9 cellular contexts compared by ENCODE assay signal in the genomic region with DNA sequence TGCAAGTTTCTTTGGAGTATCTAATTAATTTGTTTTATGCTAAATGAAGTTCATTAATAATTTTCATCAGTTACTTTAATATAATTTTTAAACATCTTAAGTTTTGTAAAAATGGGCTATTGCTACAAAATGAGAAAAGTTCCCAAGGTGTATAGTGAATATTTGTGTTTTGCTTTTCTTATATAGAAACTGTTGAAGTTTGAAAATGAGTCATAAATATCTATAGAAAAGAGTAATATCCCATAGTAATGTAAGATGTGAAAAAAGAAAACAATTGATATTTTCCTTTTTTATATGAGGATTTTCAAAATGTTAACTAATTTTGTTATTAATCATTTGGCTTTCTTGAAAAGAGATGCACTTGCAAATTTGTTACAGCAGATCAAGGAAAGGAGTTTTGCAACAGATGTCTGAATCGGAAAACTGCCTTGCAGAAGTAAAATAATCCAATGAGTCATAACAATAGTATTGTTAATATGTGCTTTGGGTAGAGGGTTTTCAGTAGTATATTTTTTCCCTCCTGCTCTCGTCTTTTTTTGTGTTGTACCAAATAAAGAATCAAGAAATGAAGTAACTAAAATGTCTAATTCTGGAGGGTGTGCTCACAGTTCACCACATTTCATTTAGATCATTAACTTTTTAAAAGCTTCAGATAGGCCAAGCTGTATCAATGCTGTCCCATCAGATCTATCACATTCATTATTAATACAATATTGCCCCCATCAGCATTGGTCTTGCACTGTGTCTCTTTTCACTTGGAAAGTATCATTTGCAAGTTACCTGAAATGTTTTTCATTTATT. TPM values are rescaled to one million over a fixed set of nuclear protein-coding genes. Genes with fewer than 3 reads are reported as not detected.
DNase-seq lines count a peak whose midpoint lies in the region; ATAC-seq, FAIRE-seq and TF ChIP-seq lines count a peak whose summit lies in the region.
"Had no signal": no experiment of that assay in that cellular context is flagged by ENCODE, and none has a peak within 500 bp of the region (broad histone marks: within the 10 kb centered on the region; RNA-seq: fewer than 3 reads in every experiment).

No MANE protein-coding gene starts in this region.

- BruUV-seq in K562 (replicated peaks; lab: Mats Ljungman, UMichigan), result no TSS peak

- no peaks in the 10 kb centered on the region for H3K9me3 Mint-ChIP-seq in activated T-cell treated with anti-CD3 and anti-CD28 coated beads, Interleukin-2, amount 50 U/mL, for 72 hours
- H3K9me3 Mint-ChIP-seq: activated naive CD8-positive, alpha-beta T cell treated with anti-CD3 and anti-CD28 coated beads, Interleukin-2, amount 10 ng/mL, durations not matched to agents 7 days and 5 days had no signal

- no peaks in the 10 kb centered on the region for H4K20me1 ChIP-seq in K562 (replicated peaks; ENCODE audit: control insufficient read depth, insufficient read depth, low read length)

- no peak overlapping the region for H3K27ac ChIP-seq in K562 (ENCODE audit: extremely low read depth, low read depth, low read length)

- peak; percentile 9 for DNase-seq in BJ (ENCODE audit: low read depth)
- DNase-seq in K562 (ENCODE audit: extremely low read depth in 1 of 4, low spot score in 3 of 4), result no peak
- DNase-seq in activated T-cell treated with anti-CD3 and anti-CD28 coated beads, Interleukin-2, amount 50 U/mL, for 72 hours, result no peak
- no peak for DNase-seq in T-helper 1 cell
- DNase-seq in globus pallidus (ENCODE audit: low spot score), result no peak
- DNase-seq in superior temporal gyrus (ENCODE audit: extremely low spot score), result no peak
- DNase-seq: activated naive CD8-positive, alpha-beta T cell treated with anti-CD3 and anti-CD28 coated beads, Interleukin-2, amount 10 ng/mL, durations not matched to agents 7 days and 5 days had no signal

- POLR2A ChIA-PET in BJ (lab: Charles Lee), result no interaction called here
- POLR2A ChIA-PET in K562 (lab: Yijun Ruan, JAX), result interaction anchor here (0.8 to 1.4 kb wide), 5 partner anchors 14 to 33 kb away, joined by 3 read pairs; a partner anchor contains a TSS

- H3K9me3 ChIP-seq in K562 (replicated peaks; ENCODE audit: control insufficient read depth, insufficient read depth, low read depth, low read length), result no peaks in the 10 kb centered on the region

- no peak overlapping the region for H3K4me2 ChIP-seq in K562 (ENCODE audit: insufficient read depth, low read length)

- 32% methylated on average over 2 of the region's 2 CpGs for WGBS in K562 (ENCODE audit: insufficient coverage, low coverage, missing lambda C conversion rate)

- H3K36me3 ChIP-seq in BJ (ENCODE audit: control insufficient read depth, insufficient read depth, low read length), result no peaks in the 10 kb centered on the region
- no peaks in the 10 kb centered on the region for H3K36me3 ChIP-seq in K562 (ENCODE audit: control insufficient read depth, insufficient read depth, low read length)

- intact Hi-C loops in K562 (cut with micrococcal nuclease), result loop anchor here (10.0 kb wide), 1 partner anchor 329 kb away; no protein-coding TSS in a partner anchor

- ATAC-seq in GM19438 (IDR thresholded peaks at IDR 0.05; ENCODE audit: low read depth, unreplicated experiment), result peak; percentile 74
- ATAC-seq in HG03095 (IDR thresholded peaks at IDR 0.05; ENCODE audit: unreplicated experiment), result peak; percentile 80
- peak; percentile 16; the same call in 1 of the 3 replicates for ATAC-seq in K562
- no peak for ATAC-seq in activated T-cell treated with anti-CD3 and anti-CD28 coated beads, Interleukin-2, amount 50 U/mL, for 72 hours (replicated peaks in 1 of 2)

- no peak overlapping the region for H3K4me3 Mint-ChIP-seq in activated T-cell treated with anti-CD3 and anti-CD28 coated beads, Interleukin-2, amount 50 U/mL, for 72 hours
- H3K4me3 Mint-ChIP-seq: activated naive CD8-positive, alpha-beta T cell treated with anti-CD3 and anti-CD28 coated beads, Interleukin-2, amount 10 ng/mL, durations not matched to agents 7 days and 5 days had no signal

- in situ Hi-C loops in K562 (cut with MboI), result no loop called here

- no peak overlapping the region for H3K27ac Mint-ChIP-seq in activated T-cell treated with anti-CD3 and anti-CD28 coated beads, Interleukin-2, amount 50 U/mL, for 72 hours
- H3K27ac Mint-ChIP-seq: activated naive CD8-positive, alpha-beta T cell treated with anti-CD3 and anti-CD28 coated beads, Interleukin-2, amount 10 ng/mL, durations not matched to agents 7 days and 5 days had no signal

- no peaks in the 10 kb centered on the region for H3K9me1 ChIP-seq in K562 (ENCODE audit: control insufficient read depth, insufficient read depth, low read length)

- no peaks in the 10 kb centered on the region for H3K79me2 ChIP-seq in K562 (ENCODE audit: control insufficient read depth, insufficient read depth, low read length)

- no peaks in the 10 kb centered on the region for H3K27me3 ChIP-seq in BJ (ENCODE audit: control insufficient read depth, insufficient read depth, low read length)
- no peaks in the 10 kb centered on the region for H3K27me3 ChIP-seq in K562 (ENCODE audit: control insufficient read depth in 2 of 2, insufficient read depth in 2 of 2, low read length in 2 of 2)

- H3K9ac ChIP-seq in K562 (ENCODE audit: insufficient read depth in 1 of 2, low read depth in 2 of 2, low read length in 2 of 2), result no peak overlapping the region

- TF ChIP-seq CTCF in BJ (IDR thresholded peaks at IDR 0.05; ENCODE audit: insufficient read depth, low read depth, low read length), result no peak
- peak in 1 of 3 experiments; percentile 31; a peak in 1 of 6 replicates for TF ChIP-seq CTCF in K562 (IDR thresholded peaks at IDR 0.05 in 2 of 3, conservative IDR thresholded peaks at IDR 0.05 in 1 of 3; ENCODE audit: insufficient read depth in 2 of 3, low read depth in 1 of 3, low read length in 3 of 3)

- CTCF ChIA-PET in BJ (lab: Yijun Ruan, JAX), result interaction anchor here (0.6 to 1.1 kb wide), 3 partner anchors 17 to 35 kb away, joined by 3 to 5 read pairs (median 4); no protein-coding TSS in a partner anchor
- CTCF ChIA-PET in K562 (lab: Yijun Ruan, JAX; ENCODE audit: low intra/inter-chr PET ratio), result no interaction called here

- TF ChIP-seq POLR2A in K562 (conservative IDR thresholded peaks at IDR 0.05), result no peak

- peak in 1 of 2 experiments; percentile 45; a peak in 2 of 4 replicates for TF ChIP-seq RAD21 in K562 (CRISPR knock-in tag; conservative IDR thresholded peaks at IDR 0.05 in 1 of 2, IDR thresholded peaks at IDR 0.05 in 1 of 2)

- H3K27me3 Mint-ChIP-seq in activated T-cell treated with anti-CD3 and anti-CD28 coated beads, Interleukin-2, amount 50 U/mL, for 72 hours (ENCODE audit: low read depth), result no peaks in the 10 kb centered on the region
- H3K27me3 Mint-ChIP-seq: activated naive CD8-positive, alpha-beta T cell treated with anti-CD3 and anti-CD28 coated beads, Interleukin-2, amount 10 ng/mL, durations not matched to agents 7 days and 5 days had no signal

- H3K4me3 ChIP-seq in BJ (ENCODE audit: low read depth, low read length) (no peak overlapping the region), K562 (no peak overlapping the region)

- no peaks in the 10 kb centered on the region for H3K4me1 Mint-ChIP-seq in activated T-cell treated with anti-CD3 and anti-CD28 coated beads, Interleukin-2, amount 50 U/mL, for 72 hours (ENCODE audit: low read depth)
- H3K4me1 Mint-ChIP-seq: activated naive CD8-positive, alpha-beta T cell treated with anti-CD3 and anti-CD28 coated beads, Interleukin-2, amount 10 ng/mL, durations not matched to agents 7 days and 5 days had no signal

- H2AFZ ChIP-seq in K562 (ENCODE audit: low read depth, low read length), result no peak overlapping the region

- no peaks in the 10 kb centered on the region for H3K36me3 Mint-ChIP-seq in activated T-cell treated with anti-CD3 and anti-CD28 coated beads, Interleukin-2, amount 50 U/mL, for 72 hours (ENCODE audit: insufficient read depth in 2 of 2)
- H3K36me3 Mint-ChIP-seq: activated naive CD8-positive, alpha-beta T cell treated with anti-CD3 and anti-CD28 coated beads, Interleukin-2, amount 10 ng/mL, durations not matched to agents 7 days and 5 days had no signal

- no peak for TF ChIP-seq EP300 in K562 (IDR thresholded peaks at IDR 0.05; ENCODE audit: low read length)

- no peak for FAIRE-seq in K562 (lab: Jason Lieb, UNC)

- H3K4me1 ChIP-seq in K562 (replicated peaks in 1 of 2; ENCODE audit: control insufficient read depth in 2 of 2, insufficient read depth in 2 of 2, low read length in 2 of 2), result peaks cover 0 to 3% of the 10 kb centered on the region in 2 experiments; a peak in 2 of 5 replicates

RNA-seq across cellular contexts. Expression of a gene that starts 15.5 kb away (rescaled TPM):
- 2.2 and 2.9 TPM in 2 replicates for polyA plus RNA-seq in BJ (2011; rRNA removed)
- 1.8 and 3.8 TPM in 2 replicates for polyA minus RNA-seq in BJ (2011; rRNA and poly(A)+ RNA removed)
- 1.3 and 2.0 TPM in 2 replicates for total RNA-seq in K562 (2011; cell fraction: chromatin; rRNA removed; ENCODE audit: low replicate concordance)
- 1.1 and 1.2 TPM in 2 replicates for total RNA-seq in K562 (2011; cell fraction: nucleolus; rRNA removed)
- 2.1 and 2.4 TPM in 2 replicates for total RNA-seq in K562 (2011; cell fraction: nucleoplasm; rRNA removed)
- 2.7 and 3.1 TPM in 2 replicates for total RNA-seq in K562 (2014; rRNA removed)
- total RNA-seq in K562 (2014; rRNA removed; fragmentation: Illumina TruSeq; extraction: Trizol), result 3.5 and 5.6 TPM in 2 replicates
- 3.2 and 3.7 TPM in 2 replicates for total RNA-seq in K562 (2015; rRNA removed; fragmentation: Illumina TruSeq; extraction: Trizol)
- 3.5 and 4.7 TPM in 2 replicates for total RNA-seq in K562 (2021)
- polyA plus RNA-seq in K562 (2011; rRNA removed), result 4.8 and 6.3 TPM in 2 replicates
- 1.3 and 3.1 TPM in 2 replicates for polyA plus RNA-seq in K562 (2011; cell fraction: cytosol; rRNA removed)
- 0.97 and 1.2 TPM in 2 replicates for polyA plus RNA-seq in K562 (2011; cell fraction: nucleus; rRNA removed)
- 1.0 and 2.1 TPM in 2 replicates for polyA plus RNA-seq in K562 (2012)
- polyA plus RNA-seq in K562 (2014; fragmentation: Illumina TruSeq; extraction: Trizol), result 1.2 and 1.6 TPM in 2 replicates
- 1 to 10 TPM; 2.7 to 3.1 TPM for polyA plus RNA-seq in K562 (2014; fragmentation: Nextera tagmentation; extraction: Ambion mirVana)
- 2.0 and 2.7 TPM in 2 replicates for polyA plus RNA-seq in K562 (2014; rRNA removed)
- 5.7 and 6.0 TPM in 2 replicates for polyA minus RNA-seq in K562 (2011; rRNA and poly(A)+ RNA removed)
- polyA minus RNA-seq in K562 (2011; cell fraction: cytosol; rRNA and poly(A)+ RNA removed), result 2.2 and 2.6 TPM in 2 replicates
- polyA minus RNA-seq in K562 (2011; cell fraction: nucleus; rRNA and poly(A)+ RNA removed), result 0.67 and 2.0 TPM in 2 replicates
- total RNA-seq in activated T-cell treated with anti-CD3 and anti-CD28 coated beads, Interleukin-2, amount 50 U/mL, for 72 hours, result 1 to 10 TPM; 2.8 TPM

RNA-seq across cellular contexts. Expression of a gene that starts 30.2 kb away (rescaled TPM):
- 11.1 and 15.9 TPM in 2 replicates for polyA plus RNA-seq in BJ (2011; rRNA removed)
- polyA minus RNA-seq in BJ (2011; rRNA and poly(A)+ RNA removed), result 5.5 and 8.1 TPM in 2 replicates
- total RNA-seq in K562 (2011; cell fraction: chromatin; rRNA removed; ENCODE audit: low replicate concordance), result 79.4 and 89.0 TPM in 2 replicates
- 48.5 and 56.7 TPM in 2 replicates for total RNA-seq in K562 (2011; cell fraction: nucleolus; rRNA removed)
- 55.7 and 81.4 TPM in 2 replicates for total RNA-seq in K562 (2011; cell fraction: nucleoplasm; rRNA removed)
- 24.5 and 26.2 TPM in 2 replicates for total RNA-seq in K562 (2014; rRNA removed)
- total RNA-seq in K562 (2014; rRNA removed; fragmentation: Illumina TruSeq; extraction: Trizol), result 61.1 and 70.5 TPM in 2 replicates
- total RNA-seq in K562 (2015; rRNA removed; fragmentation: Illumina TruSeq; extraction: Trizol), result 53.8 and 54.4 TPM in 2 replicates
- total RNA-seq in K562 (2021), result 38.5 and 46.8 TPM in 2 replicates
- 40.1 and 51.1 TPM in 2 replicates for polyA plus RNA-seq in K562 (2011; rRNA removed)
- 19.4 and 22.3 TPM in 2 replicates for polyA plus RNA-seq in K562 (2011; cell fraction: cytosol; rRNA removed)
- 39.0 and 39.6 TPM in 2 replicates for polyA plus RNA-seq in K562 (2011; cell fraction: nucleus; rRNA removed)
- polyA plus RNA-seq in K562 (2012), result 19.6 and 24.1 TPM in 2 replicates
- 39.2 and 43.7 TPM in 2 replicates for polyA plus RNA-seq in K562 (2014; fragmentation: Illumina TruSeq; extraction: Trizol)
- 10 to 100 TPM; 71.0 to 78.2 TPM for polyA plus RNA-seq in K562 (2014; fragmentation: Nextera tagmentation; extraction: Ambion mirVana)
- polyA plus RNA-seq in K562 (2014; rRNA removed), result 29.6 and 34.2 TPM in 2 replicates
- 57.8 and 64.5 TPM in 2 replicates for polyA minus RNA-seq in K562 (2011; rRNA and poly(A)+ RNA removed)
- 19.7 and 22.8 TPM in 2 replicates for polyA minus RNA-seq in K562 (2011; cell fraction: cytosol; rRNA and poly(A)+ RNA removed)
- 54.1 and 81.1 TPM in 2 replicates for polyA minus RNA-seq in K562 (2011; cell fraction: nucleus; rRNA and poly(A)+ RNA removed)
- total RNA-seq in activated T-cell treated with anti-CD3 and anti-CD28 coated beads, Interleukin-2, amount 50 U/mL, for 72 hours, result 10 to 100 TPM; 23.1 to 23.9 TPM

RNA-seq across cellular contexts. Expression of a gene that starts 55.8 kb away (rescaled TPM):
- 58.0 and 117 TPM in 2 replicates for polyA plus RNA-seq in BJ (2011; rRNA removed)
- 65.8 and 74.9 TPM in 2 replicates for polyA minus RNA-seq in BJ (2011; rRNA and poly(A)+ RNA removed)
- total RNA-seq in K562 (2011; cell fraction: chromatin; rRNA removed; ENCODE audit: low replicate concordance), result 95.8 and 462 TPM in 2 replicates
- 43.0 and 60.9 TPM in 2 replicates for total RNA-seq in K562 (2011; cell fraction: nucleolus; rRNA removed)
- 111 and 144 TPM in 2 replicates for total RNA-seq in K562 (2011; cell fraction: nucleoplasm; rRNA removed)
- 39.7 and 43.9 TPM in 2 replicates for total RNA-seq in K562 (2014; rRNA removed)
- 120 and 136 TPM in 2 replicates for total RNA-seq in K562 (2014; rRNA removed; fragmentation: Illumina TruSeq; extraction: Trizol)
- total RNA-seq in K562 (2015; rRNA removed; fragmentation: Illumina TruSeq; extraction: Trizol), result 91.0 and 99.2 TPM in 2 replicates
- 86.6 and 88.7 TPM in 2 replicates for total RNA-seq in K562 (2021)
- polyA plus RNA-seq in K562 (2011; rRNA removed), result 120 and 153 TPM in 2 replicates
- 39.5 and 56.7 TPM in 2 replicates for polyA plus RNA-seq in K562 (2011; cell fraction: cytosol; rRNA removed)
- polyA plus RNA-seq in K562 (2011; cell fraction: nucleus; rRNA removed), result 70.5 and 141 TPM in 2 replicates
- 60.8 and 92.5 TPM in 2 replicates for polyA plus RNA-seq in K562 (2012)
- polyA plus RNA-seq in K562 (2014; fragmentation: Illumina TruSeq; extraction: Trizol), result 78.2 and 89.6 TPM in 2 replicates
- polyA plus RNA-seq in K562 (2014; fragmentation: Nextera tagmentation; extraction: Ambion mirVana), result 10 to 100 TPM; 34.0 to 35.1 TPM
- 56.7 and 60.5 TPM in 2 replicates for polyA plus RNA-seq in K562 (2014; rRNA removed)
- 194 and 201 TPM in 2 replicates for polyA minus RNA-seq in K562 (2011; rRNA and poly(A)+ RNA removed)
- polyA minus RNA-seq in K562 (2011; cell fraction: cytosol; rRNA and poly(A)+ RNA removed), result 31.1 and 55.4 TPM in 2 replicates
- 74.7 and 132 TPM in 2 replicates for polyA minus RNA-seq in K562 (2011; cell fraction: nucleus; rRNA and poly(A)+ RNA removed)
- total RNA-seq in activated T-cell treated with anti-CD3 and anti-CD28 coated beads, Interleukin-2, amount 50 U/mL, for 72 hours, result 10 to 100 TPM in 1 of 2 donors, 1 to 10 TPM in 1; 9.3 to 12.4 TPM

Comparison
In these comparisons a context has a peak if more than half of its experiments do, and no peak if none do; other contexts are left out.
1. ATAC-seq: peak in GM19438 (single experiment), HG03095 (single experiment) and K562 (single experiment); none in activated T-cell treated with anti-CD3 and anti-CD28 coated beads, Interleukin-2, amount 50 U/mL, for 72 hours (0 of 2).